9 cellular contexts compared by ENCODE assay signal in the genomic region with DNA sequence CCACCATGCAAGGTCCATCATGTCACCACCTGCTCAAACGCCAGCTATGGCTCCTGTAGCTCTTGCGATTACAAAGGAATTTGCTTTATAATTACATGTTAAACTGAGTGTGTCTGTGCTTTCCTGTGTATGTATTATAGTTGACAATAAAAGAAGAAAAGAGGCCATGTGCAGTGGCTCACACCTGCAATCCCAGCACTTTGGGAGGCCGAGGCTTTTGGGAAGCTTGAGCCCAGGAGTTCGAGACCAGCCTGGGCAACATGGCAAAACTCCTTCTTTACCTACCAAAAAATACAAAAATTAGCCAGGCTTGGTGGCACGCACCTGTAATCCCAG. TPM values are rescaled to one million over a fixed set of nuclear protein-coding genes. Genes with fewer than 3 reads are reported as not detected.
DNase-seq lines count a peak whose midpoint lies in the region; ATAC-seq, FAIRE-seq and TF ChIP-seq lines count a peak whose summit lies in the region.
"Had no signal": no experiment of that assay in that cellular context is flagged by ENCODE, and none has a peak within 500 bp of the region (broad histone marks: within the 10 kb centered on the region; RNA-seq: fewer than 3 reads in every experiment).

No MANE protein-coding gene starts in this region.

- H3K4me3 ChIP-seq in SK-N-SH (ENCODE audit: low read depth in 2 of 2, low read length in 1 of 2) (no peak overlapping the region; a peak in 1 of 4 replicates), subcutaneous abdominal adipose tissue (ENCODE audit: low read depth in 1 of 5, low read length in 5 of 5) (peak overlapping the region in 4 of 5 donors; percentile 50 to 99 (median 90))

- H2AFZ ChIP-seq in SK-N-SH (ENCODE audit: low read depth), result 0 out of 2 replicates have a peak overlapping the region, but pooled peaks have one; percentile 37

- WGBS in SK-N-SH (ENCODE audit: low lambda C conversion rate), result 91% methylated on average over 5 of the region's 5 CpGs

- peak overlapping the region; percentile 82; the same call in 1 of the 2 replicates for H3K4me2 ChIP-seq in SK-N-SH

- no peaks in the 10 kb centered on the region for H3K9me2 ChIP-seq in SK-N-SH

- no peak for TF ChIP-seq CTCF in SK-N-SH (IDR thresholded peaks at IDR 0.05)
- no peak for TF ChIP-seq CTCF in activated CD8-positive, alpha-beta T cell treated with anti-CD3 and anti-CD28 coated beads for 36 hours (IDR thresholded peaks at IDR 0.05)

- no peaks in the 10 kb centered on the region for H4K20me1 ChIP-seq in SK-N-SH (ENCODE audit: insufficient read depth)

- ATAC-seq in SK-N-SH treated with all-trans-retinoic acid at 6 μM for 48 hours, result no peak
- no peak for ATAC-seq in activated CD8-positive, alpha-beta T cell treated with anti-CD3 and anti-CD28 coated beads for 36 hours
- ATAC-seq in HG02623 (IDR thresholded peaks at IDR 0.05; ENCODE audit: unreplicated experiment), result no peak

- peak overlapping the region; percentile 80 for H3K4me3 Mint-ChIP-seq in activated CD8-positive, alpha-beta T cell treated with anti-CD3 and anti-CD28 coated beads for 36 hours

- peaks cover 43% of the 10 kb centered on the region for H3K79me2 ChIP-seq in SK-N-SH (ENCODE audit: insufficient read depth)

- H3K4me1 ChIP-seq in SK-N-SH (ENCODE audit: control insufficient read depth in 1 of 2, insufficient read depth in 2 of 2, low read depth in 1 of 2, low read length in 1 of 2), result peaks cover 0 to 22% of the 10 kb centered on the region in 2 experiments; a peak in 1 of 4 replicates
- H3K4me1 ChIP-seq in subcutaneous abdominal adipose tissue (ENCODE audit: control insufficient read depth in 5 of 5, insufficient read depth in 5 of 5, low read length in 5 of 5), result peaks cover 5 to 49% (median 42%) of the 10 kb centered on the region in 5 donors

- FAIRE-seq in urothelium cell line (lab: Jason Lieb, UNC), result no peak
- FAIRE-seq: bronchial epithelial cell had no signal

- no peaks in the 10 kb centered on the region for H3K27me3 Mint-ChIP-seq in activated CD8-positive, alpha-beta T cell treated with anti-CD3 and anti-CD28 coated beads for 36 hours

- H3K36me3 ChIP-seq in SK-N-SH (replicated peaks in 1 of 2; ENCODE audit: control insufficient read depth in 1 of 2, insufficient read depth in 2 of 2, low read length in 1 of 2) (peaks cover 0 to 5% of the 10 kb centered on the region in 2 experiments), subcutaneous abdominal adipose tissue (ENCODE audit: control insufficient read depth in 5 of 5, insufficient read depth in 5 of 5, low read length in 5 of 5) (peaks cover 0 to 33% (median 20%) of the 10 kb centered on the region in 5 donors)

- no peak for TF ChIP-seq RAD21 in SK-N-SH (IDR thresholded peaks at IDR 0.05; ENCODE audit: low read length)

- H3K27me3 ChIP-seq in SK-N-SH (ENCODE audit: insufficient read depth) (no peaks in the 10 kb centered on the region), layer of hippocampus (ENCODE audit: control insufficient read depth, insufficient read depth, low read length) (no peaks in the 10 kb centered on the region), subcutaneous abdominal adipose tissue (ENCODE audit: control insufficient read depth in 5 of 5, insufficient read depth in 4 of 5, low read length in 5 of 5) (no peaks in the 10 kb centered on the region)

- H3K27ac ChIP-seq in SK-N-SH (ENCODE audit: low read depth in 2 of 2, low read length in 1 of 2) (peak overlapping the region; percentile 80 to 87; a peak in 3 of 4 replicates), layer of hippocampus (ENCODE audit: low read depth, low read length) (peak overlapping the region; percentile 98), subcutaneous abdominal adipose tissue (ENCODE audit: low read depth, low read length) (peak overlapping the region; percentile 97)

- H3K4me1 Mint-ChIP-seq in activated CD8-positive, alpha-beta T cell treated with anti-CD3 and anti-CD28 coated beads for 36 hours (ENCODE audit: low read depth), result peaks cover 53% of the 10 kb centered on the region

- DNase-seq in SK-N-SH (no peak), hypothalamus (lab: John Stamatoyannopoulos, UW) (no peak), urothelium cell line (ENCODE audit: low spot score) (no peak)
- DNase-seq in activated CD8-positive, alpha-beta T cell treated with anti-CD3 and anti-CD28 coated beads for 36 hours, result no peak

- H3F3A ChIP-seq in SK-N-SH (replicated peaks; ENCODE audit: insufficient read depth), result peaks cover 7% of the 10 kb centered on the region

- H3K9me3 ChIP-seq in SK-N-SH (no peaks in the 10 kb centered on the region), subcutaneous abdominal adipose tissue (ENCODE audit: control insufficient read depth in 5 of 5, low read length in 5 of 5) (no peaks in the 10 kb centered on the region)

- H3K27ac Mint-ChIP-seq in activated CD8-positive, alpha-beta T cell treated with anti-CD3 and anti-CD28 coated beads for 36 hours, result peak overlapping the region; percentile 96

- CTCF ChIA-PET in SK-N-SH (lab: Yijun Ruan, JAX), result interaction anchor here (0.8 to 6.4 kb wide), 13 partner anchors 9 to 80 kb away, joined by 3 to 27 read pairs (median 5); partner anchors contain the start of gene SHISA5
- CTCF ChIA-PET in activated CD8-positive, alpha-beta T cell treated with anti-CD3 and anti-CD28 coated beads for 36 hours (lab: Charles Lee), result interaction anchor here (0.6 to 4.9 kb wide), 20 partner anchors 11 to 285 kb away, joined by 3 to 35 read pairs (median 4); partner anchors contain the start of genes CCDC51, CDC25A, PFKFB4 and SLC26A6

- POLR2A ChIA-PET in SK-N-SH (lab: Yijun Ruan, JAX), result interaction anchor here (0.6 to 2.2 kb wide), 2 partner anchors 24 to 30 kb away, joined by 3 to 9 read pairs; partner anchors contain the start of gene SHISA5
- POLR2A ChIA-PET in activated CD8-positive, alpha-beta T cell treated with anti-CD3 and anti-CD28 coated beads for 36 hours (lab: Charles Lee), result interaction anchor here (0.9 to 3.6 kb wide), 11 partner anchors 9 to 556 kb away, joined by 3 to 12 read pairs (median 5); partner anchors contain the start of genes ATRIP, CCDC51, IMPDH2 and PFKFB4

- intact Hi-C loops in activated CD8-positive, alpha-beta T cell treated with anti-CD3 and anti-CD28 coated beads for 36 hours (cut with micrococcal nuclease), result loop anchor here (5.0 kb wide), 2 partner anchors 34 to 74 kb away; no protein-coding TSS in a partner anchor

- H3K9me3 Mint-ChIP-seq in activated CD8-positive, alpha-beta T cell treated with anti-CD3 and anti-CD28 coated beads for 36 hours, result no peaks in the 10 kb centered on the region

- H3K9ac ChIP-seq in SK-N-SH (peak overlapping the region; percentile 79; the same call in 1 of the 2 replicates), subcutaneous abdominal adipose tissue (ENCODE audit: low read length in 5 of 5) (peak overlapping the region in 2 of 5 donors; percentile 87 to 88)

- TF ChIP-seq EP300 in SK-N-SH (IDR thresholded peaks at IDR 0.05; ENCODE audit: borderline replicate concordance in 1 of 2, low read depth in 1 of 2, low read length in 1 of 2), result no peak

- H3K36me3 Mint-ChIP-seq in activated CD8-positive, alpha-beta T cell treated with anti-CD3 and anti-CD28 coated beads for 36 hours (ENCODE audit: low read depth), result peaks cover 17% of the 10 kb centered on the region

TF ChIP-seq in SK-N-SH treated with all-trans-retinoic acid at 6 μM for 48 hours, 23 proteins besides CTCF, POLR2A, EP300 and RAD21 (continues in another document):
- TF ChIP-seq ESRRG (CRISPR knock-in tag; IDR thresholded peaks at IDR 0.05), result no peak
- TF ChIP-seq, protein P1, sequence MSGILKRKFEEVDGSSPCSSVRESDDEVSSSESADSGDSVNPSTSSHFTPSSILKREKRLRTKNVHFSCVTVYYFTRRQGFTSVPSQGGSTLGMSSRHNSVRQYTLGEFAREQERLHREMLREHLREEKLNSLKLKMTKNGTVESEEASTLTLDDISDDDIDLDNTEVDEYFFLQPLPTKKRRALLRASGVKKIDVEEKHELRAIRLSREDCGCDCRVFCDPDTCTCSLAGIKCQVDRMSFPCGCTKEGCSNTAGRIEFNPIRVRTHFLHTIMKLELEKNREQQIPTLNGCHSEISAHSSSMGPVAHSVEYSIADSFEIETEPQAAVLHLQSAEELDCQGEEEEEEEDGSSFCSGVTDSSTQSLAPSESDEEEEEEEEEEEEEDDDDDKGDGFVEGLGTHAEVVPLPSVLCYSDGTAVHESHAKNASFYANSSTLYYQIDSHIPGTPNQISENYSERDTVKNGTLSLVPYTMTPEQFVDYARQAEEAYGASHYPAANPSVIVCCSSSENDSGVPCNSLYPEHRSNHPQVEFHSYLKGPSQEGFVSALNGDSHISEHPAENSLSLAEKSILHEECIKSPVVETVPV (CRISPR knock-in tag; IDR thresholded peaks at IDR 0.05), result no peak

RNA-seq across cellular contexts. Expression of gene ATRIP, which starts 27.0 kb away (rescaled TPM):
- polyA plus RNA-seq in SK-N-SH (2012; rRNA removed), result 5.6 and 6.5 TPM in 2 replicates
- polyA plus RNA-seq in SK-N-SH (2012; cell fraction: cytosol; rRNA removed), result 4.0 and 4.3 TPM in 2 replicates
- 12.5 and 14.9 TPM in 2 replicates for polyA plus RNA-seq in SK-N-SH (2012; cell fraction: nucleus; rRNA removed)
- total RNA-seq in activated CD8-positive, alpha-beta T cell treated with anti-CD3 and anti-CD28 coated beads for 36 hours, result 10 to 100 TPM; 12.4 to 15.0 TPM

RNA-seq across cellular contexts. Expression of gene SHISA5, which starts 30.4 kb away (rescaled TPM):
- polyA plus RNA-seq in SK-N-SH (2012; rRNA removed), result 141 and 194 TPM in 2 replicates
- polyA plus RNA-seq in SK-N-SH (2012; cell fraction: cytosol; rRNA removed), result 121 and 166 TPM in 2 replicates
- 102 and 112 TPM in 2 replicates for polyA plus RNA-seq in SK-N-SH (2012; cell fraction: nucleus; rRNA removed)
- total RNA-seq in activated CD8-positive, alpha-beta T cell treated with anti-CD3 and anti-CD28 coated beads for 36 hours, result 10 to 100 TPM; 65.9 to 71.4 TPM

RNA-seq across cellular contexts. Expression of gene TMA7, which starts 33.5 kb away (rescaled TPM):
- polyA plus RNA-seq in SK-N-SH (2012; rRNA removed), result 393 and 438 TPM in 2 replicates
- polyA plus RNA-seq in SK-N-SH (2012; cell fraction: cytosol; rRNA removed), result 655 and 1,170 TPM in 2 replicates
- polyA plus RNA-seq in SK-N-SH (2012; cell fraction: nucleus; rRNA removed), result 91.0 and 95.9 TPM in 2 replicates
- 100 to 1,000 TPM; 312 to 334 TPM for total RNA-seq in activated CD8-positive, alpha-beta T cell treated with anti-CD3 and anti-CD28 coated beads for 36 hours

RNA-seq across cellular contexts. Expression of gene CCDC51, which starts 33.7 kb away (rescaled TPM):
- polyA plus RNA-seq in SK-N-SH (2012; rRNA removed), result 24.2 and 29.6 TPM in 2 replicates
- polyA plus RNA-seq in SK-N-SH (2012; cell fraction: cytosol; rRNA removed), result 22.7 and 27.4 TPM in 2 replicates
- polyA plus RNA-seq in SK-N-SH (2012; cell fraction: nucleus; rRNA removed), result 15.3 and 20.4 TPM in 2 replicates
- 10 to 100 TPM; 25.3 to 28.3 TPM for total RNA-seq in activated CD8-positive, alpha-beta T cell treated with anti-CD3 and anti-CD28 coated beads for 36 hours

RNA-seq across cellular contexts. Expression of gene PLXNB1, which starts 43.7 kb away (rescaled TPM):
- polyA plus RNA-seq in SK-N-SH (2012; rRNA removed), result 38.0 and 39.8 TPM in 2 replicates
- polyA plus RNA-seq in SK-N-SH (2012; cell fraction: cytosol; rRNA removed), result 6.5 and 13.9 TPM in 2 replicates
- polyA plus RNA-seq in SK-N-SH (2012; cell fraction: nucleus; rRNA removed), result 195 and 267 TPM in 2 replicates
- total RNA-seq in activated CD8-positive, alpha-beta T cell treated with anti-CD3 and anti-CD28 coated beads for 36 hours, result 1 to 10 TPM; 3.7 TPM

Comparison
In these comparisons a context has a peak if more than half of its experiments do, and no peak if none do; other contexts are left out.
1. H3K4me3 ChIP-seq: peak in subcutaneous abdominal adipose tissue (4 of 5); none in SK-N-SH (0 of 2).
2. Peak in every context shown above with its lines, with median percentiles within 50 percentile points of each other: H3K27ac ChIP-seq.